ENCODE assay signal across 1 cellular context in the genomic region with DNA sequence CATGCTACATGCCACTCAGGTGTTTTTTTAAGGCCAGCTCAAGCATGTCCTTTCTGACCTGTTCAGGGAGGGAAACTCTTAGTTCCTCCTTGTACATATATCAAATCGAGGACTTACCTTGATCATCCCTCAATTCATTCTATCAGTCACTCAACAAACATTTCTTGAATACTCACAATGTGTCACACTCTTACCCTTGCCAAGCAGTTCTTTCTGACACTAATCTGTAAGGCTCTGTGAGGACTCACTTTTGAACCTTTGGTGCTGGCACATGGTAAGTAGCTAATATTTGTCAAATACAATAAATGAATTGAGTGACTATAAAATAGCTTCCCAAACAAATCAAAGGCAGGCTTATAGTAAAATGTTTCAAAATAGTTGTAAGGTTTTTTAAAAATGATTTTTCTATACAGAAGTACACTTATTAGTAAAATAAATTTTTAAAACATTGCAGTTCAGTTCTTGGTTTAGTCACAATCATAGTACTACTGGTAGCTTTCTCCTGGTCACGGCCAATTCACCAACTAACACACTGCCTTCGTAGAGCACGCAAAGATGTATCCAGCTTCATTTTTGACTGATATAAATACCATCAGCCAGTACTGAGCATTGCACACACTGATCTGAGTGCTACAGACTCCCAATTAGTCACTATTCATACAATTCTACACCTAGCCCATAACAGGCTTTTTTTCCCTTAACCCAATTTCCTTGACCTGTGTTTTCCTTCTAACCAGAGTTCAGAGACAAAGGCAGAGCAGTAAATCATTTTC.
TF ChIP-seq lines count a peak whose summit lies in the region.

No MANE protein-coding gene starts in this region.

TF ChIP-seq in endothelial cell of umbilical vein, 7 proteins besides CTCF, POLR2A, EP300 and RAD21:
- TF ChIP-seq EZH2 (IDR thresholded peaks at IDR 0.05; ENCODE audit: borderline replicate concordance, low read depth, low read length, severe bottlenecking), result no peak
- no peak for TF ChIP-seq MYC (IDR thresholded peaks at IDR 0.05; ENCODE audit: low read depth, low read length)
- TF ChIP-seq POLR2AphosphoS5 (IDR thresholded peaks at IDR 0.05; ENCODE audit: insufficient read depth, low read depth, low read length), result no peak
